ENCODE assay signal across 2 cellular contexts in genomic region chr14:103346286-103346685, GRCh38.
TF ChIP-seq lines count a peak whose summit lies in the region.

No MANE protein-coding gene starts in this region.

TF ChIP-seq in SK-N-SH treated with all-trans-retinoic acid at 6 μM for 48 hours, 23 proteins besides CTCF, POLR2A, EP300 and RAD21 (continued from another document):
- TF ChIP-seq ZFP30 (CRISPR knock-in tag; IDR thresholded peaks at IDR 0.05) (no peak), PPARA (CRISPR knock-in tag; IDR thresholded peaks at IDR 0.05; ENCODE audit: borderline replicate concordance) (no peak)

TF ChIP-seq in SK-N-SH, 30 proteins besides CTCF, POLR2A, EP300 and RAD21 (continued from another document):
- TF ChIP-seq REST (IDR thresholded peaks at IDR 0.05; ENCODE audit: low read depth, low read length), result no peak
